ENCODE assay signal across 8 cellular contexts in genomic region chr1:220487297-220487820, GRCh38. TPM values are rescaled to one million over a fixed set of nuclear protein-coding genes. Genes with fewer than 3 reads are reported as not detected.
DNase-seq lines count a peak whose midpoint lies in the region; ATAC-seq and TF ChIP-seq lines count a peak whose summit lies in the region.

No MANE protein-coding gene starts in this region.

- no peaks in the 10 kb centered on the region for H3K9me3 ChIP-seq in neural cell (ENCODE audit: low read length)
- no peaks in the 10 kb centered on the region for H3K9me3 ChIP-seq in right cardiac atrium (ENCODE audit: control insufficient read depth, low read length)

- H3K27me3 ChIP-seq in neural cell (ENCODE audit: insufficient read depth, low read depth, low read length) (no peaks in the 10 kb centered on the region), right cardiac atrium (ENCODE audit: control insufficient read depth, insufficient read depth) (no peaks in the 10 kb centered on the region)

- no peaks in the 10 kb centered on the region for H3K4me1 Mint-ChIP-seq in activated naive CD8-positive, alpha-beta T cell treated with anti-CD3 and anti-CD28 coated beads, Interleukin-2, amount 10 ng/mL, durations not matched to agents 7 days and 5 days

- ATAC-seq in activated naive CD8-positive, alpha-beta T cell treated with anti-CD3 and anti-CD28 coated beads, Interleukin-2, amount 10 ng/mL, durations not matched to agents 7 days and 5 days (ENCODE audit: low read depth), result peak; percentile 14
- no peak for ATAC-seq in right cardiac atrium
- no peak for ATAC-seq in GM21381 (IDR thresholded peaks at IDR 0.05; ENCODE audit: unreplicated experiment)
- ATAC-seq in GM21723 (IDR thresholded peaks at IDR 0.05; ENCODE audit: unreplicated experiment), result no peak
- ATAC-seq in GM21825 (IDR thresholded peaks at IDR 0.05; ENCODE audit: unreplicated experiment), result no peak

- no peaks in the 10 kb centered on the region for H3K36me3 ChIP-seq in neural cell (ENCODE audit: insufficient read depth, low read length)

- peak overlapping the region; percentile 46 for H3K9ac ChIP-seq in neural cell (ENCODE audit: low read length)

- intact Hi-C loops in right cardiac atrium (cut with DNase I), result no loop called here

- no peak overlapping the region for H3K4me2 ChIP-seq in neural cell (ENCODE audit: low read length)

- H3K27me3 Mint-ChIP-seq in activated naive CD8-positive, alpha-beta T cell treated with anti-CD3 and anti-CD28 coated beads, Interleukin-2, amount 10 ng/mL, durations not matched to agents 7 days and 5 days, result no peaks in the 10 kb centered on the region

- no peak overlapping the region for H3K27ac Mint-ChIP-seq in activated naive CD8-positive, alpha-beta T cell treated with anti-CD3 and anti-CD28 coated beads, Interleukin-2, amount 10 ng/mL, durations not matched to agents 7 days and 5 days

- no peaks in the 10 kb centered on the region for H3K4me1 ChIP-seq in right cardiac atrium (ENCODE audit: control insufficient read depth, insufficient read depth, low read length)

- H3K36me3 Mint-ChIP-seq in activated naive CD8-positive, alpha-beta T cell treated with anti-CD3 and anti-CD28 coated beads, Interleukin-2, amount 10 ng/mL, durations not matched to agents 7 days and 5 days, result no peaks in the 10 kb centered on the region

- H3K79me2 ChIP-seq in neural cell (replicated peaks; ENCODE audit: insufficient read depth, low read length), result no peaks in the 10 kb centered on the region

- peak; percentile 76 for TF ChIP-seq EP300 in neural cell (conservative IDR thresholded peaks at IDR 0.05; ENCODE audit: poor library complexity, severe bottlenecking)

- H3K9me3 Mint-ChIP-seq in activated naive CD8-positive, alpha-beta T cell treated with anti-CD3 and anti-CD28 coated beads, Interleukin-2, amount 10 ng/mL, durations not matched to agents 7 days and 5 days, result no peaks in the 10 kb centered on the region

- TF ChIP-seq POLR2A in NB4 (IDR thresholded peaks at IDR 0.05; ENCODE audit: extremely low read depth, insufficient read length), result no peak

- no peak for TF ChIP-seq CTCF in NB4 (IDR thresholded peaks at IDR 0.05; ENCODE audit: low read depth, low read length)
- no peak for TF ChIP-seq CTCF in neural cell (IDR thresholded peaks at IDR 0.05; ENCODE audit: poor library complexity, severe bottlenecking)

- no peaks in the 10 kb centered on the region for H4K20me1 ChIP-seq in neural cell (ENCODE audit: insufficient read depth)

- DNase-seq in ELF-1 (ENCODE audit: low read depth, low spot score) (peak; percentile 11), NB4 (ENCODE audit: low read depth) (peak; percentile 25), right cardiac atrium (no peak)
- DNase-seq in activated naive CD8-positive, alpha-beta T cell treated with anti-CD3 and anti-CD28 coated beads, Interleukin-2, amount 10 ng/mL, durations not matched to agents 7 days and 5 days, result no peak

- no peaks in the 10 kb centered on the region for H3F3A ChIP-seq in neural cell (ENCODE audit: insufficient read depth, low read length, poor library complexity, severe bottlenecking)

- no peaks in the 10 kb centered on the region for H3K9me2 ChIP-seq in neural cell (ENCODE audit: insufficient read depth, low read length)

- WGBS in right cardiac atrium, result 75% methylated on average over 5 of the region's 5 CpGs

- peak; percentile 12 for TF ChIP-seq RAD21 in neural cell (conservative IDR thresholded peaks at IDR 0.05)

- H3K4me3 ChIP-seq in NB4 (ENCODE audit: low read depth, low read length), result no peak overlapping the region
- no peak overlapping the region for H3K4me3 ChIP-seq in neural cell (ENCODE audit: low read length)
- no peak overlapping the region for H3K4me3 ChIP-seq in right cardiac atrium (ENCODE audit: low read length)

- H3K27ac ChIP-seq in neural cell (ENCODE audit: low read length) (peak overlapping the region; percentile 81), right cardiac atrium (ENCODE audit: low read length) (no peak overlapping the region)

- H2AFZ ChIP-seq in neural cell (ENCODE audit: low read depth, low read length), result peak overlapping the region; percentile 11

- POLR2A ChIA-PET in activated naive CD8-positive, alpha-beta T cell treated with anti-CD3 and anti-CD28 coated beads, Interleukin-2, amount 10 ng/mL, durations not matched to agents 7 days and 5 days (lab: Charles Lee), result no interaction called here

- H3K4me3 Mint-ChIP-seq in activated naive CD8-positive, alpha-beta T cell treated with anti-CD3 and anti-CD28 coated beads, Interleukin-2, amount 10 ng/mL, durations not matched to agents 7 days and 5 days, result no peak overlapping the region

TF ChIP-seq in neural cell, 6 proteins besides CTCF, POLR2A, EP300 and RAD21:
- TF ChIP-seq EZH2 (IDR thresholded peaks at IDR 0.05; ENCODE audit: borderline replicate concordance, insufficient read depth, low read length, poor library complexity, severe bottlenecking) (no peak), POLR2AphosphoS5 (IDR thresholded peaks at IDR 0.05) (peak; percentile 75), REST (IDR thresholded peaks at IDR 0.05; ENCODE audit: borderline replicate concordance) (peak; percentile 54)

RNA-seq across cellular contexts. Expression of gene MARK1, which starts 40.6 kb away (rescaled TPM):
- not detected for total RNA-seq in activated naive CD8-positive, alpha-beta T cell treated with anti-CD3 and anti-CD28 coated beads, Interleukin-2, amount 10 ng/mL, durations not matched to agents 7 days and 5 days
- polyA plus RNA-seq in neural cell (38.6 and 39.3 TPM in 2 replicates), right cardiac atrium (10.1 TPM)
- 52.3 and 60.7 TPM in 2 replicates for polyA minus RNA-seq in neural cell
- total RNA-seq in right cardiac atrium, result 10 to 100 TPM; 18.6 to 25.1 (median 19.5) TPM

Comparison
In these comparisons a context has a peak if more than half of its experiments do, and no peak if none do; other contexts are left out.
1. DNase-seq: peak in ELF-1 (single experiment) and NB4 (single experiment); none in activated naive CD8-positive, alpha-beta T cell treated with anti-CD3 and anti-CD28 coated beads, Interleukin-2, amount 10 ng/mL, durations not matched to agents 7 days and 5 days (single experiment) and right cardiac atrium (0 of 3).
2. RNA of gene MARK1, which starts 40.6 kb away (total RNA-seq): 18.6 to 25.1 TPM in right cardiac atrium; not detected in activated naive CD8-positive, alpha-beta T cell treated with anti-CD3 and anti-CD28 coated beads, Interleukin-2, amount 10 ng/mL, durations not matched to agents 7 days and 5 days; every median in the first group is over 10 times any median in the second.